In genomic region chr7:139825666-139826290, GRCh38 we compare ENCODE assay signal across 15 cellular contexts. TPM values are rescaled to one million over a fixed set of nuclear protein-coding genes. Genes with fewer than 3 reads are reported as not detected.
A peak's percentile ranks its signal among the peaks of the same experiment; 100 is the strongest.
DNase-seq lines count a peak whose midpoint lies in the region; ATAC-seq and TF ChIP-seq lines count a peak whose summit lies in the region.
"Had no signal": no experiment of that assay in that cellular context is flagged by ENCODE, and none has a peak within 500 bp of the region (broad histone marks: within the 10 kb centered on the region; RNA-seq: fewer than 3 reads in every experiment).

No MANE protein-coding gene starts in this region.

- peak; percentile 74 for ATAC-seq in PC-3
- no peak for ATAC-seq in GM18870 (IDR thresholded peaks at IDR 0.05; ENCODE audit: unreplicated experiment)
- ATAC-seq in GM21360 (IDR thresholded peaks at IDR 0.05; ENCODE audit: unreplicated experiment), result no peak
- ATAC-seq: activated CD8-positive, alpha-beta memory T cell treated with anti-CD3 and anti-CD28 coated beads, Interleukin-2, amount 10 ng/mL, durations not matched to agents 7 days and 5 days; effector memory CD8-positive, alpha-beta T cell; right cardiac atrium had no signal

- no peaks in the 10 kb centered on the region for H3K9me2 ChIP-seq in PC-3 (replicated peaks; ENCODE audit: low read length)

- DNase-seq in ELR (ENCODE audit: low read depth), result peak; percentile 60
- peak; percentile 52 for DNase-seq in PC-3
- DNase-seq in chondrocyte (ENCODE audit: low spot score), result no peak
- peak; percentile 43 for DNase-seq in myocyte (ENCODE audit: low read depth)
- no peak for DNase-seq in NOMO-1 treated with DMSO at 0.1 percent for 48 hours (lab: John Stamatoyannopoulos, UW; ENCODE audit: unreplicated experiment)
- DNase-seq in amygdala (lab: John Stamatoyannopoulos, UW), result no peak
- DNase-seq: activated CD8-positive, alpha-beta memory T cell treated with anti-CD3 and anti-CD28 coated beads, Interleukin-2, amount 10 ng/mL, durations not matched to agents 7 days and 5 days; activated naive CD8-positive, alpha-beta T cell treated with anti-CD3 and anti-CD28 coated beads for 36 hours; effector memory CD8-positive, alpha-beta T cell; H7; NCI-H2029 treated with DMSO at 0.1 percent for 48 hours; right cardiac atrium had no signal

- BruUV-seq in PC-3 (replicated peaks; lab: Mats Ljungman, UMichigan), result no TSS peak

- H3K9me3 Mint-ChIP-seq in chondrocyte (ENCODE audit: low read depth), result no peaks in the 10 kb centered on the region
- H3K9me3 Mint-ChIP-seq: activated naive CD8-positive, alpha-beta T cell treated with anti-CD3 and anti-CD28 coated beads for 36 hours; effector memory CD8-positive, alpha-beta T cell; IgD-negative memory B cell had no signal

- no peaks in the 10 kb centered on the region for H3K36me3 Mint-ChIP-seq in chondrocyte (ENCODE audit: low read depth)
- H3K36me3 Mint-ChIP-seq: activated naive CD8-positive, alpha-beta T cell treated with anti-CD3 and anti-CD28 coated beads for 36 hours; IgD-negative memory B cell had no signal

- H3K9ac ChIP-seq in PC-3 (ENCODE audit: low read length), result no peak overlapping the region

- no peaks in the 10 kb centered on the region for H3K9me3 ChIP-seq in PC-3 (ENCODE audit: low read length)

- H2AFZ ChIP-seq in PC-3 (ENCODE audit: low read length), result peak overlapping the region; percentile 62; the same call in 1 of the 2 replicates

- H3K4me3 Mint-ChIP-seq in chondrocyte (ENCODE audit: unreplicated experiment), result no peak overlapping the region
- H3K4me3 Mint-ChIP-seq: activated CD8-positive, alpha-beta memory T cell treated with anti-CD3 and anti-CD28 coated beads, Interleukin-2, amount 10 ng/mL, durations not matched to agents 7 days and 5 days; activated naive CD8-positive, alpha-beta T cell treated with anti-CD3 and anti-CD28 coated beads for 36 hours; effector memory CD8-positive, alpha-beta T cell; IgD-negative memory B cell had no signal

- no peaks in the 10 kb centered on the region for H3K36me3 ChIP-seq in PC-3 (ENCODE audit: low read depth, low read length)

- CTCF ChIA-PET in PC-3 (lab: Charles Lee), result no interaction called here

- peaks cover 22% of the 10 kb centered on the region for H3K4me1 ChIP-seq in PC-3 (ENCODE audit: insufficient read depth, low read length)

- POLR2A ChIA-PET in PC-3 (lab: Charles Lee; ENCODE audit: unreplicated experiment), result no interaction called here

- H3K27ac ChIP-seq in PC-3 (ENCODE audit: low read length), result no peak overlapping the region

- no peaks in the 10 kb centered on the region for H3K27me3 Mint-ChIP-seq in chondrocyte (ENCODE audit: low read depth)

- no peaks in the 10 kb centered on the region for H3F3A ChIP-seq in PC-3 (ENCODE audit: low read length, unreplicated experiment)

- H3K27ac Mint-ChIP-seq in chondrocyte (ENCODE audit: unreplicated experiment), result peak overlapping the region; percentile 13
- H3K27ac Mint-ChIP-seq: activated CD8-positive, alpha-beta memory T cell treated with anti-CD3 and anti-CD28 coated beads, Interleukin-2, amount 10 ng/mL, durations not matched to agents 7 days and 5 days; activated naive CD8-positive, alpha-beta T cell treated with anti-CD3 and anti-CD28 coated beads for 36 hours; effector memory CD8-positive, alpha-beta T cell; IgD-negative memory B cell had no signal

- H4K20me1 ChIP-seq in PC-3 (ENCODE audit: low read length), result no peaks in the 10 kb centered on the region

- no peaks in the 10 kb centered on the region for H3K27me3 ChIP-seq in PC-3 (ENCODE audit: low read length)

- H3K4me1 Mint-ChIP-seq in chondrocyte (ENCODE audit: low read depth), result peaks cover 40% of the 10 kb centered on the region

- no peak overlapping the region for H3K4me3 ChIP-seq in PC-3 (ENCODE audit: low read length)

- H3K4me2 ChIP-seq in PC-3 (ENCODE audit: low read length), result no peak overlapping the region

- intact Hi-C loops in PC-3 (cut with micrococcal nuclease), result loop anchor here (5.0 kb wide), 1 partner anchor 43 kb away; no protein-coding TSS in a partner anchor

- TF ChIP-seq CTCF in PC-3 (conservative IDR thresholded peaks at IDR 0.05; ENCODE audit: low read depth, low read length) (no peak), chondrocyte (IDR thresholded peaks at IDR 0.05) (no peak)

- no peaks in the 10 kb centered on the region for H3K79me2 ChIP-seq in PC-3 (ENCODE audit: low read length)

RNA-seq across cellular contexts. Expression of gene TBXAS1, which starts 3.3 kb away (rescaled TPM):
- 21.8 and 27.5 TPM in 2 replicates for total RNA-seq in PC-3 (2014; rRNA removed)
- 2.4 to 4.7 TPM (median 2.5 TPM) in 3 replicates for total RNA-seq in chondrocyte
- 0.21 and 0.32 TPM in 2 replicates for total RNA-seq in myocyte
- 1.0 TPM for polyA plus RNA-seq in myocyte (2012)

RNA-seq across cellular contexts. Expression of gene HIPK2, which starts 48.0 kb away (rescaled TPM):
- total RNA-seq in PC-3 (2014; rRNA removed) (38.1 and 46.0 TPM in 2 replicates), chondrocyte (71.2 to 75.6 TPM (median 72.3 TPM) in 3 replicates), myocyte (23.5 and 26.4 TPM in 2 replicates)
- 19.5 TPM for polyA plus RNA-seq in myocyte (2012)

Comparison
In these comparisons a context has a peak if more than half of its experiments do, and no peak if none do; other contexts are left out.
1. DNase-seq: peak in ELR (single experiment), PC-3 (single experiment) and myocyte (single experiment); none in chondrocyte (single experiment), NOMO-1 treated with DMSO at 0.1 percent for 48 hours (single experiment) and amygdala (0 of 56).